In the genomic region with DNA sequence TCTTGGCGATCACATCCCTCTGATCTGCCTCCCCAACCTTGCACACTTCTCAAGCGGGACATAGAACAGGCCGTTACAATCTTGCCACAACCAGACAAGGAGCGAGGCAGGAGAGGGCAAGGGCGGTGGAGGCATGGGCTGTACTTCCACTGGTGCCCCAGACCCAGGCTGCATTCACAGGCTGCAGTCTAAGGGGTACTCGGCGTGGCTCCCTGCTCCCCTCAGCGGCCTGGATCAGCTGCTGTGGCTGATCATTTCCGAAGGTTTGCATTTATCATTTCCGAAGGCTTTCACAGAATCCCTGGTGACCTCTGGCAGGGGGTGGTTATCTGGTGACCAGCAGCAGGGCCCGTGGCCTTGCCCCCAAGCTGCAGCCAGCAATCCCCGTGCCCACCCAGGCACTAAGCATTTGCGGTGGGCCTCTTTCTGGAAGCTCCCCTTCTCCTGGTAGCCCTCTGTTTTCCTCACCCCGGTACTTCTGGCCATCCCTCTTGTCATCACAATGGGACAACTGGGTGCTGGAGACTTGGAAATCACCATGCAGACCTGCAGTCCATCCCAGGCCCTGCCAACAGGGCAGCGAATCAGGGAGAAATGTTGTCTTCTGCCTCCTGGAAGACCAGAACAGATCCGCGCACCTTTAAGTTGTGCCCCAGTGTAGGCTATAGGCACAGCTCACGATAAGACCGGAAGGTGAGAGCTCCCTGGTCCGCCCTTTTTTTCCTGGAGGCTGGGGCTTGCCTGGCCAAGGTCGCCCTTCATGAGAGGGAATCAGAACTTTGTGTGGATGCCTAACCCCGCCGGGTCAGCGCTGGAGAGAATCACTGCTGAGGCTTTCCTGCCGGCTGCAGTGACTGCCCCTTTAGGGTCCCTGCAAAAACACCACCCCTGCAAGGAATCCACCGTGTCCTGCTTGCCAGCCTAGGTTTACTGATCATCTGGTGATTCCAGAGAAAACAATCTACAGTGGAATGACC, we compare ENCODE assay signal across 33 cellular contexts.
"Had no signal": no experiment of that assay in that cellular context is flagged by ENCODE, and none has a peak within 500 bp of the region (broad histone marks: within the 10 kb centered on the region; RNA-seq: fewer than 3 reads in every experiment).

No MANE protein-coding gene starts in this region.

- DNase-seq: activated B cell treated with CpG ODN at 0.5 μM for 24 hours; activated CD4-positive, alpha-beta memory T cell treated with anti-CD3 and anti-CD28 coated beads for 36 hours; activated CD4-positive, alpha-beta T cell treated with anti-CD3 and anti-CD28 coated beads for 48 hours; activated CD4-positive, alpha-beta T cell treated with anti-CD3 and anti-CD28 coated beads, Interleukin-2, amount 50 U/mL, for 1 hour; activated CD8-positive, alpha-beta memory T cell treated with anti-CD3 and anti-CD28 coated beads, Interleukin-2, amount 10 ng/mL, durations not matched to agents 7 days and 5 days; activated CD8-positive, alpha-beta memory T cell treated with anti-CD3 and anti-CD28 coated beads, Interleukin-2, amount 50 U/mL, for 4 hours; activated CD8-positive, alpha-beta T cell treated with anti-CD3 and anti-CD28 coated beads, Interleukin-2, amount 10 ng/mL, durations not matched to agents 7 days and 5 days; activated effector memory CD4-positive, alpha-beta T cell treated with anti-CD3 and anti-CD28 coated beads, Interleukin-2, amount 50 U/mL, for 16 hours; activated naive CD4-positive, alpha-beta T cell treated with anti-CD3 and anti-CD28 coated beads for 36 hours; activated naive CD8-positive, alpha-beta T cell treated with anti-CD3 and anti-CD28 coated beads for 36 hours; activated naive CD8-positive, alpha-beta T cell treated with anti-CD3 and anti-CD28 coated beads, Interleukin-2, amount 50 U/mL, for 24 hours; activated T-cell treated with anti-CD3 and anti-CD28 coated beads, Interleukin-2, amount 50 U/mL, for 1 hour; activated T-cell treated with anti-CD3 and anti-CD28 coated beads, Interleukin-2, amount 50 U/mL, for 48 hours; adrenal gland; amygdala; aorta; body of pancreas; central memory CD4-positive, alpha-beta T cell; cerebellar nuclear complex; cortex of kidney; dermis blood vessel endothelial cell; effector CD4-positive, alpha-beta T cell; effector memory CD8-positive, alpha-beta T cell; erythroblast; esophagus squamous epithelium; foreskin melanocyte; SW 1271; T-helper 1 cell; T-helper 17 cell; T1000; WERI-Rb-1 had no signal

- H3K27ac ChIP-seq: adrenal gland, body of pancreas, esophagus squamous epithelium, gastroesophageal sphincter, WERI-Rb-1 had no signal

- H3K27me3 ChIP-seq: adrenal gland, body of pancreas, esophagus squamous epithelium, gastroesophageal sphincter had no signal

- H3K4me1 ChIP-seq: adrenal gland, body of pancreas, esophagus squamous epithelium, gastroesophageal sphincter had no signal

- ATAC-seq: activated CD4-positive, CD25-positive, alpha-beta regulatory T cell treated with anti-CD3 and anti-CD28 coated beads, Interleukin-2, amount 50 U/mL, for 24 hours; activated CD8-positive, alpha-beta memory T cell treated with anti-CD3 and anti-CD28 coated beads, Interleukin-2, amount 10 ng/mL, durations not matched to agents 7 days and 5 days; activated CD8-positive, alpha-beta T cell treated with anti-CD3 and anti-CD28 coated beads, Interleukin-2, amount 10 ng/mL, durations not matched to agents 7 days and 5 days; activated naive CD8-positive, alpha-beta T cell treated with anti-CD3 and anti-CD28 coated beads, Interleukin-2, amount 50 U/mL, for 24 hours; body of pancreas; effector memory CD8-positive, alpha-beta T cell; gastroesophageal sphincter; T-helper 17 cell had no signal

- H3K4me3 ChIP-seq: adrenal gland, body of pancreas, esophagus squamous epithelium, gastroesophageal sphincter had no signal

- H3K9me3 ChIP-seq: adrenal gland, body of pancreas, esophagus squamous epithelium had no signal

- H3K36me3 ChIP-seq: adrenal gland, esophagus squamous epithelium, gastroesophageal sphincter, WERI-Rb-1 had no signal
